In genomic region chr9:37332581-37332980, GRCh38 we compare ENCODE assay signal across 13 cellular contexts.
DNase-seq lines count a peak whose midpoint lies in the region; ATAC-seq and TF ChIP-seq lines count a peak whose summit lies in the region.
"Had no signal": no experiment of that assay in that cellular context is flagged by ENCODE, and none has a peak within 500 bp of the region (broad histone marks: within the 10 kb centered on the region; RNA-seq: fewer than 3 reads in every experiment).

No MANE protein-coding gene starts in this region.

- H3K14ac ChIP-seq in IMR-90 (replicated peaks; ENCODE audit: low read depth, low read length): no peak overlapping the region

- no peak overlapping the region for H3K23ac ChIP-seq in IMR-90 (ENCODE audit: low read depth, low read length)

- peaks cover 16 to 36% of the 10 kb centered on the region in 2 donors for H3K4me1 Mint-ChIP-seq in stimulated activated naive B cell treated with anti-CD40 and anti-IgM and Interleukin-4, amounts not matched to agents 10 μg/mL and 1 μg/mL and 100 μg/mL, for 72 hours
- peaks cover 8% of the 10 kb centered on the region; the same call in 2 of the 3 replicates for H3K4me1 Mint-ChIP-seq in GM23338

- ATAC-seq in IMR-90 (ENCODE audit: low read depth): no peak
- no peak for ATAC-seq in stimulated activated naive B cell treated with anti-CD40 and anti-IgM and Interleukin-4, amounts not matched to agents 10 μg/mL and 1 μg/mL and 100 μg/mL, for 72 hours (replicated peaks)
- no peak for ATAC-seq in GM23338

- intact Hi-C loops in IMR-90 (cut with micrococcal nuclease): loop anchor here (5.0 kb wide), 1 partner anchor 460 kb away; no protein-coding TSS in a partner anchor

- H3K36me3 Mint-ChIP-seq in stimulated activated naive B cell treated with anti-CD40 and anti-IgM and Interleukin-4, amounts not matched to agents 10 μg/mL and 1 μg/mL and 100 μg/mL, for 72 hours: peaks cover 1 to 6% of the 10 kb centered on the region in 2 donors
- H3K36me3 Mint-ChIP-seq in GM23338 (ENCODE audit: low read depth): no peaks in the 10 kb centered on the region

- no peaks in the 10 kb centered on the region for H3K79me1 ChIP-seq in IMR-90 (ENCODE audit: low read depth in 1 of 2, low read length in 2 of 2)

- TF ChIP-seq RAD21 in IMR-90 (IDR thresholded peaks at IDR 0.05; ENCODE audit: low read length): no peak

- H3K9me3 ChIP-seq in BLaER1 (no peaks in the 10 kb centered on the region), IMR-90 (ENCODE audit: control insufficient read depth, insufficient read depth, low read length) (no peaks in the 10 kb centered on the region), SU-DHL-6 (ENCODE audit: insufficient read depth, low read length) (no peaks in the 10 kb centered on the region)
- H3K9me3 ChIP-seq: Caco-2, HAP-1 had no signal

- peak overlapping the region; percentile 61 for H3K4me2 ChIP-seq in BLaER1
- no peak overlapping the region for H3K4me2 ChIP-seq in IMR-90 (ENCODE audit: low read depth, low read length)
- H3K4me2 ChIP-seq in SU-DHL-6 (ENCODE audit: low read depth, low read length, poor library complexity, severe bottlenecking): peak overlapping the region; percentile 65
- H3K4me2 ChIP-seq in GM23338: no peak overlapping the region

- H3K9me3 Mint-ChIP-seq in stimulated activated naive B cell treated with anti-CD40 and anti-IgM and Interleukin-4, amounts not matched to agents 10 μg/mL and 1 μg/mL and 100 μg/mL, for 72 hours: no peaks in the 10 kb centered on the region
- H3K9me3 Mint-ChIP-seq in GM23338: no peaks in the 10 kb centered on the region
- H3K9me3 Mint-ChIP-seq: CD4-positive, alpha-beta T cell had no signal

- no peak overlapping the region for H2AK9ac ChIP-seq in IMR-90 (replicated peaks; ENCODE audit: low read depth, low read length, poor library complexity)

- no peak overlapping the region for H3K4me3 Mint-ChIP-seq in stimulated activated naive B cell treated with anti-CD40 and anti-IgM and Interleukin-4, amounts not matched to agents 10 μg/mL and 1 μg/mL and 100 μg/mL, for 72 hours
- no peak overlapping the region for H3K4me3 Mint-ChIP-seq in GM23338
- H3K4me3 Mint-ChIP-seq: CD4-positive, alpha-beta T cell had no signal

- H3K4ac ChIP-seq in IMR-90 (ENCODE audit: low read depth, low read length): no peak overlapping the region

- POLR2A ChIA-PET in IMR-90 (lab: Charles Lee; ENCODE audit: unreplicated experiment): no interaction called here

- H3K9me1 ChIP-seq in IMR-90 (ENCODE audit: insufficient read depth, low read length): no peaks in the 10 kb centered on the region

- H3K56ac ChIP-seq in IMR-90 (ENCODE audit: extremely low read depth, insufficient read depth, low read length): no peak overlapping the region

- BruUV-seq in IMR-90 (replicated peaks; lab: Mats Ljungman, UMichigan): no TSS peak

- TF ChIP-seq CTCF in IMR-90 (conservative IDR thresholded peaks at IDR 0.05; ENCODE audit: low read depth, low read length) (no peak), SU-DHL-6 (IDR thresholded peaks at IDR 0.05; ENCODE audit: insufficient read depth, low read length, poor library complexity, severe bottlenecking) (no peak), GM23338 (conservative IDR thresholded peaks at IDR 0.05; ENCODE audit: low read depth in 2 of 2) (no peak)

- no peak overlapping the region for H2AK5ac ChIP-seq in IMR-90 (ENCODE audit: low read depth, low read length)

- H3K18ac ChIP-seq in IMR-90 (ENCODE audit: low read depth, low read length): no peak overlapping the region

- H3K27me3 Mint-ChIP-seq in stimulated activated naive B cell treated with anti-CD40 and anti-IgM and Interleukin-4, amounts not matched to agents 10 μg/mL and 1 μg/mL and 100 μg/mL, for 72 hours: no peaks in the 10 kb centered on the region
- no peaks in the 10 kb centered on the region for H3K27me3 Mint-ChIP-seq in GM23338 (ENCODE audit: insufficient read depth, low read depth, poor library complexity)
- H3K27me3 Mint-ChIP-seq: CD4-positive, alpha-beta T cell had no signal

- H3K9me2 ChIP-seq in SU-DHL-6 (replicated peaks; ENCODE audit: insufficient read depth, low read length) (no peaks in the 10 kb centered on the region), GM23338 (ENCODE audit: insufficient read depth) (no peaks in the 10 kb centered on the region)

- H3K79me2 ChIP-seq in SU-DHL-6 (ENCODE audit: insufficient read depth, low read length) (peaks cover 90% of the 10 kb centered on the region), GM23338 (replicated peaks; ENCODE audit: insufficient read depth) (no peaks in the 10 kb centered on the region)

- CTCF ChIA-PET in IMR-90 (lab: Yijun Ruan, JAX): no interaction called here

- in situ Hi-C loops in IMR-90 (cut with MboI; ENCODE audit: low sequenced_read_pairs): loop anchor here (10.0 kb wide), 1 partner anchor 338 kb away; no protein-coding TSS in a partner anchor

- dilution Hi-C loops in IMR-90 (cut with HindIII; ENCODE audit: low sequenced_read_pairs, unreplicated experiment): no loop called here

- H2BK5ac ChIP-seq in IMR-90 (ENCODE audit: low read depth, low read length, poor library complexity, severe bottlenecking): no peak overlapping the region

- peaks cover 95% of the 10 kb centered on the region for H3F3A ChIP-seq in SU-DHL-6 (ENCODE audit: insufficient read depth)
- H3F3A ChIP-seq in GM23338 (replicated peaks; ENCODE audit: low read depth): no peaks in the 10 kb centered on the region

- no peak overlapping the region for H2BK15ac ChIP-seq in IMR-90 (ENCODE audit: low read depth, low read length)

- H3K9ac ChIP-seq in BLaER1: no peak overlapping the region
- H3K9ac ChIP-seq in IMR-90 (ENCODE audit: low read depth, low read length): no peak overlapping the region
- peak overlapping the region; percentile 33 for H3K9ac ChIP-seq in SU-DHL-6 (ENCODE audit: low read length)

- H3K27me3 ChIP-seq in BLaER1 (no peaks in the 10 kb centered on the region), IMR-90 (ENCODE audit: control insufficient read depth, insufficient read depth, low read length) (no peaks in the 10 kb centered on the region), SU-DHL-6 (ENCODE audit: low read length) (no peaks in the 10 kb centered on the region), GM23338 (ENCODE audit: insufficient read depth) (no peaks in the 10 kb centered on the region)

- H4K5ac ChIP-seq in IMR-90 (ENCODE audit: low read depth, low read length): no peak overlapping the region

- H4K20me1 ChIP-seq in BLaER1 (peaks cover 94% of the 10 kb centered on the region), IMR-90 (ENCODE audit: insufficient read depth, low read length) (no peaks in the 10 kb centered on the region), SU-DHL-6 (ENCODE audit: low read depth, low read length) (no peaks in the 10 kb centered on the region), GM23338 (replicated peaks; ENCODE audit: insufficient read depth) (no peaks in the 10 kb centered on the region; the same call in 1 of the 2 replicates)

- no peak overlapping the region for H2BK120ac ChIP-seq in IMR-90 (ENCODE audit: low read depth, low read length)

- no peak overlapping the region for H3K4me3 ChIP-seq in BLaER1
- H3K4me3 ChIP-seq in IMR-90 (ENCODE audit: insufficient read depth, low read depth, low read length): no peak overlapping the region
- H3K4me3 ChIP-seq in SU-DHL-6 (ENCODE audit: insufficient read depth, low read length, poor library complexity, severe bottlenecking): no peak overlapping the region
- H3K4me3 ChIP-seq in GM23338: no peak overlapping the region
- H3K4me3 ChIP-seq: HAP-1 had no signal

- peak overlapping the region; percentile 67 for H3K27ac Mint-ChIP-seq in stimulated activated naive B cell treated with anti-CD40 and anti-IgM and Interleukin-4, amounts not matched to agents 10 μg/mL and 1 μg/mL and 100 μg/mL, for 72 hours
- H3K27ac Mint-ChIP-seq in GM23338: no peak overlapping the region
- H3K27ac Mint-ChIP-seq: CD4-positive, alpha-beta T cell had no signal

- H3K4me1 ChIP-seq in BLaER1 (peaks cover 98% of the 10 kb centered on the region), IMR-90 (ENCODE audit: control insufficient read depth, insufficient read depth, low read length) (no peaks in the 10 kb centered on the region), GM23338 (ENCODE audit: insufficient read depth) (peaks cover 8% of the 10 kb centered on the region)

- peaks cover 50% of the 10 kb centered on the region for H3K36me3 ChIP-seq in BLaER1
- no peaks in the 10 kb centered on the region for H3K36me3 ChIP-seq in IMR-90 (ENCODE audit: control insufficient read depth, insufficient read depth, low read length)
- H3K36me3 ChIP-seq in SU-DHL-6 (ENCODE audit: low read length): peaks cover 19% of the 10 kb centered on the region
- H3K36me3 ChIP-seq in GM23338 (ENCODE audit: insufficient read depth): no peaks in the 10 kb centered on the region
- H3K36me3 ChIP-seq: HAP-1 had no signal

- H4K91ac ChIP-seq in IMR-90 (ENCODE audit: insufficient read depth, low read depth, low read length): no peak overlapping the region

- DNase-seq in IMR-90 (no peak), activated gamma-delta T cell (lab: John Stamatoyannopoulos, UW) (no peak), SIG-M5 (lab: John Stamatoyannopoulos, UW) (no peak), GM23338 (ENCODE audit: low spot score) (no peak)
- no peak for DNase-seq in stimulated activated naive B cell treated with anti-CD40 and anti-IgM and Interleukin-4, amounts not matched to agents 10 μg/mL and 1 μg/mL and 100 μg/mL, for 72 hours
- DNase-seq: AML-193; Caco-2; CD4-positive, alpha-beta T cell; GF-D8 had no signal

- H2BK20ac ChIP-seq in IMR-90 (ENCODE audit: low read depth, low read length): no peak overlapping the region

- no peak for TF ChIP-seq POLR2A in IMR-90 (IDR thresholded peaks at IDR 0.05; ENCODE audit: low read depth, low read length)

- 0 out of 2 replicates have a peak overlapping the region, but pooled peaks have one; percentile 5 for H3K27ac ChIP-seq in BLaER1
- no peak overlapping the region for H3K27ac ChIP-seq in IMR-90 (ENCODE audit: insufficient read depth, low read length)
- H3K27ac ChIP-seq in SU-DHL-6 (ENCODE audit: low read depth, low read length): peak overlapping the region; percentile 93
- H3K27ac ChIP-seq in GM23338 (ENCODE audit: low read depth): no peak overlapping the region
- H3K27ac ChIP-seq: C4-2B had no signal

- H2AFZ ChIP-seq in IMR-90 (replicated peaks; ENCODE audit: low read length, poor library complexity) (no peak overlapping the region), SU-DHL-6 (ENCODE audit: low read depth, low read length, severe bottlenecking) (no peak overlapping the region), GM23338 (no peak overlapping the region)

- no peak overlapping the region for H4K8ac ChIP-seq in IMR-90 (ENCODE audit: low read depth in 2 of 2, low read length in 2 of 2)

TF ChIP-seq in IMR-90, 13 proteins besides CTCF, POLR2A, EP300 and RAD21 (continues in another document):
- TF ChIP-seq MAZ (IDR thresholded peaks at IDR 0.05; ENCODE audit: borderline replicate concordance, low read depth, low read length): no peak
- TF ChIP-seq MXI1 (IDR thresholded peaks at IDR 0.05; ENCODE audit: borderline replicate concordance, low read depth, low read length): no peak
- TF ChIP-seq CEBPB (IDR thresholded peaks at IDR 0.05; ENCODE audit: low read depth, low read length): no peak

TF ChIP-seq in GM23338, 12 proteins besides CTCF, POLR2A, EP300 and RAD21:
- no peak for TF ChIP-seq EZH2 (IDR thresholded peaks at IDR 0.05; ENCODE audit: low read depth, unreplicated experiment)
- TF ChIP-seq ZNF114 (CRISPR knock-in tag; IDR thresholded peaks at IDR 0.05): no peak
- TF ChIP-seq CREB1 (CRISPR knock-in tag; IDR thresholded peaks at IDR 0.05; ENCODE audit: low read depth): no peak
TF ChIP-seq in GM23338: peak in this region for 0.

Comparison
In these comparisons a context has a peak if more than half of its experiments do, and no peak if none do; other contexts are left out.
1. H3K27ac ChIP-seq: peak in BLaER1 (single experiment) and SU-DHL-6 (single experiment); none in IMR-90 (single experiment) and GM23338 (single experiment).
2. H3K4me2 ChIP-seq: peak in BLaER1 (single experiment) and SU-DHL-6 (single experiment); none in IMR-90 (single experiment) and GM23338 (single experiment).